10 cellular contexts compared by ENCODE assay signal in genomic region chr3:170848294-170848917, GRCh38. TPM values are rescaled to one million over a fixed set of nuclear protein-coding genes. Genes with fewer than 3 reads are reported as not detected.
DNase-seq lines count a peak whose midpoint lies in the region; ATAC-seq, FAIRE-seq and TF ChIP-seq lines count a peak whose summit lies in the region.
"Had no signal": no experiment of that assay in that cellular context is flagged by ENCODE, and none has a peak within 500 bp of the region (broad histone marks: within the 10 kb centered on the region; RNA-seq: fewer than 3 reads in every experiment).

No MANE protein-coding gene starts in this region.

- H3K18ac ChIP-seq in IMR-90 (ENCODE audit: low read depth, low read length), result no peak overlapping the region
- H3K18ac ChIP-seq in mesendoderm (ENCODE audit: low read length), result no peak overlapping the region

- DNase-seq in D721Med (ENCODE audit: insufficient read length, low spot score), result no peak
- peak; percentile 52 for DNase-seq in IMR-90
- DNase-seq in astrocyte of the hippocampus (ENCODE audit: low read depth, low spot score), result peak; percentile 16
- no peak for DNase-seq in mesendoderm
- DNase-seq in retina, result no peak
- DNase-seq in activated CD4-positive, alpha-beta T cell treated with anti-CD3 and anti-CD28 coated beads for 36 hours, result no peak
- DNase-seq in GM19239 (ENCODE audit: insufficient read length, low spot score), result no peak
- no peak for DNase-seq in glomerular visceral epithelial cell (ENCODE audit: extremely low spot score)
- DNase-seq: activated T-cell treated with anti-CD3 and anti-CD28 coated beads, Interleukin-2, amount 50 U/mL, for 1 hour; stimulated activated CD4-positive, alpha-beta T cell treated with anti-CD3 and anti-CD28 coated beads, Interleukin-2, amount 100 ng/mL, for 24 hours had no signal

- H2AFZ ChIP-seq in IMR-90 (replicated peaks; ENCODE audit: low read length, poor library complexity), result no peak overlapping the region

- H3K4me2 ChIP-seq in IMR-90 (ENCODE audit: low read depth, low read length), result no peak overlapping the region
- H3K4me2 ChIP-seq in mesendoderm (ENCODE audit: low read length), result no peak overlapping the region

- no peak overlapping the region for H2BK5ac ChIP-seq in IMR-90 (ENCODE audit: low read depth, low read length, poor library complexity, severe bottlenecking)
- no peak overlapping the region for H2BK5ac ChIP-seq in mesendoderm (ENCODE audit: low read length)

- H4K5ac ChIP-seq in IMR-90 (ENCODE audit: low read depth, low read length), result no peak overlapping the region
- H4K5ac ChIP-seq in mesendoderm (ENCODE audit: low read length), result no peak overlapping the region

- no peak overlapping the region for H4K91ac ChIP-seq in IMR-90 (ENCODE audit: insufficient read depth, low read depth, low read length)

- H3K4ac ChIP-seq in IMR-90 (ENCODE audit: low read depth, low read length) (no peak overlapping the region), mesendoderm (ENCODE audit: low read depth, low read length) (no peak overlapping the region)

- H3K56ac ChIP-seq in IMR-90 (ENCODE audit: extremely low read depth, insufficient read depth, low read length) (no peak overlapping the region), mesendoderm (ENCODE audit: low read length) (peak overlapping the region; percentile 26)

- H2AK9ac ChIP-seq in IMR-90 (replicated peaks; ENCODE audit: low read depth, low read length, poor library complexity), result no peak overlapping the region

- H3K27ac ChIP-seq in IMR-90 (ENCODE audit: insufficient read depth, low read length) (no peak overlapping the region), mesendoderm (ENCODE audit: low read depth, low read length) (no peak overlapping the region)

- no peak overlapping the region for H2BK20ac ChIP-seq in IMR-90 (ENCODE audit: low read depth, low read length)

- peak; percentile 63 for TF ChIP-seq RAD21 in IMR-90 (IDR thresholded peaks at IDR 0.05; ENCODE audit: low read length)

- no peaks in the 10 kb centered on the region; the same call in 1 of the 2 replicates for H3K27me3 ChIP-seq in IMR-90 (ENCODE audit: control insufficient read depth, insufficient read depth, low read length)
- no peaks in the 10 kb centered on the region for H3K27me3 ChIP-seq in mesendoderm (ENCODE audit: insufficient read depth, low read length, poor library complexity)

- BruUV-seq in IMR-90 (replicated peaks; lab: Mats Ljungman, UMichigan), result no TSS peak

- no peak overlapping the region for H3K9ac ChIP-seq in IMR-90 (ENCODE audit: low read depth, low read length)
- no peak overlapping the region for H3K9ac ChIP-seq in mesendoderm (ENCODE audit: low read length)

- H3K9me3 ChIP-seq in IMR-90 (ENCODE audit: control insufficient read depth, insufficient read depth, low read length), result no peaks in the 10 kb centered on the region

- H3K23ac ChIP-seq in IMR-90 (ENCODE audit: low read depth, low read length), result no peak overlapping the region
- H3K23ac ChIP-seq in mesendoderm (ENCODE audit: low read length), result no peak overlapping the region

- no peak overlapping the region for H2BK15ac ChIP-seq in IMR-90 (ENCODE audit: low read depth, low read length)
- no peak overlapping the region for H2BK15ac ChIP-seq in mesendoderm (replicated peaks; ENCODE audit: low read depth)

- H3K9me3 Mint-ChIP-seq in activated CD4-positive, alpha-beta T cell treated with anti-CD3 and anti-CD28 coated beads for 36 hours (ENCODE audit: low read depth), result peaks cover 3% of the 10 kb centered on the region

- H2BK120ac ChIP-seq in IMR-90 (ENCODE audit: low read depth, low read length) (no peak overlapping the region), mesendoderm (ENCODE audit: low read depth, low read length) (no peak overlapping the region)

- peaks cover 10% of the 10 kb centered on the region for H3K27me3 Mint-ChIP-seq in activated CD4-positive, alpha-beta T cell treated with anti-CD3 and anti-CD28 coated beads for 36 hours

- H3K4me3 ChIP-seq in IMR-90 (ENCODE audit: insufficient read depth, low read depth, low read length), result no peak overlapping the region
- H3K4me3 ChIP-seq in mesendoderm (ENCODE audit: low read length), result no peak overlapping the region

- CTCF ChIA-PET in IMR-90 (lab: Yijun Ruan, JAX), result interaction anchor here (0.6 to 1.3 kb wide), 8 partner anchors 9 to 1628 kb away, joined by 3 to 6 read pairs (median 3); no protein-coding TSS in a partner anchor
- CTCF ChIA-PET in activated CD4-positive, alpha-beta T cell treated with anti-CD3 and anti-CD28 coated beads for 36 hours (lab: Charles Lee), result interaction anchor here (0.6 to 3.4 kb wide), 11 partner anchors 9 to 981 kb away, joined by 3 to 18 read pairs (median 3); partner anchors contain the start of gene RPL22L1

- intact Hi-C loops in IMR-90 (cut with micrococcal nuclease), result loop anchor here (1.0 to 10.0 kb wide), 3 partner anchors 434 to 664 kb away; partner anchors contain the start of gene PHC3
- intact Hi-C loops in activated CD4-positive, alpha-beta T cell treated with anti-CD3 and anti-CD28 coated beads for 36 hours (cut with DNase I, micrococcal nuclease), result no loop called here

- H3K14ac ChIP-seq in IMR-90 (replicated peaks; ENCODE audit: low read depth, low read length), result no peak overlapping the region

- no peaks in the 10 kb centered on the region for H3K36me3 ChIP-seq in IMR-90 (ENCODE audit: control insufficient read depth, insufficient read depth, low read length)
- H3K36me3 ChIP-seq in mesendoderm (ENCODE audit: control insufficient read depth, insufficient read depth, low read length), result no peaks in the 10 kb centered on the region

- FAIRE-seq in D721Med (lab: Jason Lieb, UNC) (no peak), GM19239 (lab: Jason Lieb, UNC) (no peak)

- TF ChIP-seq POLR2A in IMR-90 (IDR thresholded peaks at IDR 0.05; ENCODE audit: low read depth, low read length), result no peak

- POLR2A ChIA-PET in IMR-90 (lab: Charles Lee; ENCODE audit: unreplicated experiment), result no interaction called here
- POLR2A ChIA-PET in activated CD4-positive, alpha-beta T cell treated with anti-CD3 and anti-CD28 coated beads for 36 hours (lab: Charles Lee), result no interaction called here

- no CpG with 5 or more reads among the region's 2 CpGs for WGBS in IMR-90 (ENCODE audit: extremely low coverage in 2 of 2, insufficient read length in 1 of 2), 2 experiments
- no CpG with 5 or more reads among the region's 2 CpGs for WGBS in mesendoderm (ENCODE audit: extremely low coverage, insufficient coverage, low lambda C conversion rate)

- in situ Hi-C loops in IMR-90 (cut with MboI; ENCODE audit: low sequenced_read_pairs), result no loop called here

- no peaks in the 10 kb centered on the region for H3K4me1 ChIP-seq in IMR-90 (ENCODE audit: control insufficient read depth, insufficient read depth, low read length)
- H3K4me1 ChIP-seq in mesendoderm (ENCODE audit: control insufficient read depth, low read depth, low read length), result no peaks in the 10 kb centered on the region

- H4K8ac ChIP-seq in IMR-90 (ENCODE audit: low read depth in 2 of 2, low read length in 2 of 2) (no peak overlapping the region; a peak in 1 of 4 replicates), mesendoderm (ENCODE audit: low read depth, low read length) (no peak overlapping the region)

- H3K9me1 ChIP-seq in IMR-90 (ENCODE audit: insufficient read depth, low read length), result no peaks in the 10 kb centered on the region

- dilution Hi-C loops in IMR-90 (cut with HindIII; ENCODE audit: low sequenced_read_pairs, unreplicated experiment), result no loop called here

- no peaks in the 10 kb centered on the region for H3K79me1 ChIP-seq in IMR-90 (ENCODE audit: low read depth in 1 of 2, low read length in 2 of 2)
- H3K79me1 ChIP-seq in mesendoderm (ENCODE audit: low read length), result no peaks in the 10 kb centered on the region

- no peak overlapping the region for H2AK5ac ChIP-seq in IMR-90 (ENCODE audit: low read depth, low read length)
- H2AK5ac ChIP-seq in mesendoderm (ENCODE audit: low read length), result no peak overlapping the region

- ATAC-seq in IMR-90 (ENCODE audit: low read depth), result peak; percentile 67; the same call in 1 of the 2 replicates
- ATAC-seq in activated CD4-positive, alpha-beta T cell treated with anti-CD3 and anti-CD28 coated beads for 36 hours, result no peak

- no peak overlapping the region for H3K27ac Mint-ChIP-seq in activated CD4-positive, alpha-beta T cell treated with anti-CD3 and anti-CD28 coated beads for 36 hours

- H3K4me3 Mint-ChIP-seq in activated CD4-positive, alpha-beta T cell treated with anti-CD3 and anti-CD28 coated beads for 36 hours, result no peak overlapping the region

- TF ChIP-seq CTCF in D721Med (IDR thresholded peaks at IDR 0.05; ENCODE audit: insufficient read depth, missing control alignments) (peak; percentile 42), IMR-90 (conservative IDR thresholded peaks at IDR 0.05; ENCODE audit: low read depth, low read length) (peak; percentile 65)

- peaks cover 4% of the 10 kb centered on the region for H3K4me1 Mint-ChIP-seq in activated CD4-positive, alpha-beta T cell treated with anti-CD3 and anti-CD28 coated beads for 36 hours

- no peaks in the 10 kb centered on the region for H3K79me2 ChIP-seq in mesendoderm (ENCODE audit: control insufficient read depth, insufficient read depth, low read length)

- no peaks in the 10 kb centered on the region for H3K36me3 Mint-ChIP-seq in activated CD4-positive, alpha-beta T cell treated with anti-CD3 and anti-CD28 coated beads for 36 hours (ENCODE audit: low read depth)

- no peaks in the 10 kb centered on the region for H4K20me1 ChIP-seq in IMR-90 (ENCODE audit: insufficient read depth, low read length)

TF ChIP-seq in IMR-90, 13 proteins besides CTCF, POLR2A, EP300 and RAD21:
- no peak for TF ChIP-seq USF2 (IDR thresholded peaks at IDR 0.05; ENCODE audit: low read depth, low read length)
- TF ChIP-seq SMC3 (IDR thresholded peaks at IDR 0.05; ENCODE audit: low read depth, low read length), result peak; percentile 63

RNA-seq across cellular contexts. Expression of gene RPL22L1, which starts 21.6 kb away (rescaled TPM):
- 37.1 and 77.8 TPM in 2 replicates for total RNA-seq in IMR-90 (2012; rRNA removed)
- polyA plus RNA-seq in IMR-90 (2012; rRNA removed), result 76.7 and 92.0 TPM in 2 replicates
- 16.6 and 35.7 TPM in 2 replicates for polyA plus RNA-seq in IMR-90 (2012; cell fraction: cytosol; rRNA removed)
- polyA plus RNA-seq in IMR-90 (2012; cell fraction: nucleus; rRNA removed; ENCODE audit: low replicate concordance), result 2.7 and 27.1 TPM in 2 replicates
- 903 TPM for polyA plus RNA-seq in mesendoderm (2013, experiment 1 of 2)
- polyA plus RNA-seq in mesendoderm (2013, experiment 2 of 2), result 897 TPM
- total RNA-seq in activated CD4-positive, alpha-beta T cell treated with anti-CD3 and anti-CD28 coated beads for 36 hours, result 100 to 1,000 TPM; 186 to 441 TPM

Comparison
In these comparisons a context has a peak if more than half of its experiments do, and no peak if none do; other contexts are left out.
1. DNase-seq: peak in IMR-90 (single experiment) and astrocyte of the hippocampus (single experiment); none in D721Med (single experiment), mesendoderm (single experiment), retina (single experiment), activated CD4-positive, alpha-beta T cell treated with anti-CD3 and anti-CD28 coated beads for 36 hours (single experiment), GM19239 (single experiment) and glomerular visceral epithelial cell (single experiment).